1 cellular context compared by ENCODE assay signal in genomic region chr4:19947349-19947748, GRCh38.
TF ChIP-seq lines count a peak whose summit lies in the region.

No MANE protein-coding gene starts in this region.

TF ChIP-seq in IMR-90, 13 proteins besides CTCF, POLR2A, EP300 and RAD21:
- TF ChIP-seq ELK1 (IDR thresholded peaks at IDR 0.05; ENCODE audit: borderline replicate concordance, low read depth, low read length), result no peak
- no peak for TF ChIP-seq NFE2L2 (IDR thresholded peaks at IDR 0.05; ENCODE audit: low read depth, low read length)
- no peak for TF ChIP-seq MAFK (IDR thresholded peaks at IDR 0.05; ENCODE audit: low read depth, low read length)
- TF ChIP-seq SMC3 (IDR thresholded peaks at IDR 0.05; ENCODE audit: low read depth, low read length), result no peak
- peak; percentile 64; the same call in 1 of the 2 replicates for TF ChIP-seq CEBPB (IDR thresholded peaks at IDR 0.05; ENCODE audit: low read depth, low read length)
